ENCODE assay signal across 9 cellular contexts in genomic region chr4:102623622-102624021, GRCh38.
DNase-seq lines count a peak whose midpoint lies in the region; TF ChIP-seq lines count a peak whose summit lies in the region.
"Had no signal": no experiment of that assay in that cellular context is flagged by ENCODE, and none has a peak within 500 bp of the region (broad histone marks: within the 10 kb centered on the region; RNA-seq: fewer than 3 reads in every experiment).

No MANE protein-coding gene starts in this region.

- H3K36me3 Mint-ChIP-seq in activated CD4-positive, alpha-beta T cell treated with anti-CD3 and anti-CD28 coated beads, Interleukin-2, amount 10 ng/mL, durations not matched to agents 24 days and 14 days (ENCODE audit: low read depth), result peaks cover 6% of the 10 kb centered on the region
- no peaks in the 10 kb centered on the region for H3K36me3 Mint-ChIP-seq in dendritic cell treated with granulocyte-macrophage colony-stimulating factor and Interleukin-4, amounts not matched to agents 40 ng/mL and 50 ng/mL, for 4 days (ENCODE audit: low read depth)

- H3K4me1 Mint-ChIP-seq in activated CD4-positive, alpha-beta T cell treated with anti-CD3 and anti-CD28 coated beads, Interleukin-2, amount 10 ng/mL, durations not matched to agents 24 days and 14 days, result peaks cover 57% of the 10 kb centered on the region
- H3K4me1 Mint-ChIP-seq in dendritic cell treated with granulocyte-macrophage colony-stimulating factor and Interleukin-4, amounts not matched to agents 40 ng/mL and 50 ng/mL, for 4 days (ENCODE audit: low read depth), result peaks cover 15% of the 10 kb centered on the region

- no peak overlapping the region for H3K4me3 Mint-ChIP-seq in activated CD4-positive, alpha-beta T cell treated with anti-CD3 and anti-CD28 coated beads, Interleukin-2, amount 10 ng/mL, durations not matched to agents 24 days and 14 days
- H3K4me3 Mint-ChIP-seq in dendritic cell treated with granulocyte-macrophage colony-stimulating factor and Interleukin-4, amounts not matched to agents 40 ng/mL and 50 ng/mL, for 4 days, result no peak overlapping the region

- TF ChIP-seq CTCF in sigmoid colon (IDR thresholded peaks at IDR 0.05), result no peak

- no peak overlapping the region for H3K27ac ChIP-seq in sigmoid colon

- no peaks in the 10 kb centered on the region for H3K9me3 Mint-ChIP-seq in activated CD4-positive, alpha-beta T cell treated with anti-CD3 and anti-CD28 coated beads, Interleukin-2, amount 10 ng/mL, durations not matched to agents 24 days and 14 days
- no peaks in the 10 kb centered on the region for H3K9me3 Mint-ChIP-seq in dendritic cell treated with granulocyte-macrophage colony-stimulating factor and Interleukin-4, amounts not matched to agents 40 ng/mL and 50 ng/mL, for 4 days

- no peak for TF ChIP-seq EP300 in sigmoid colon (IDR thresholded peaks at IDR 0.05)

- no peaks in the 10 kb centered on the region for H3K36me3 ChIP-seq in sigmoid colon

- 86 to 88% methylated on average over 5 of the region's 5 CpGs for WGBS in sigmoid colon, 2 donors

- intact Hi-C loops in activated CD4-positive, alpha-beta T cell treated with anti-CD3 and anti-CD28 coated beads, Interleukin-2, amount 10 ng/mL, durations not matched to agents 24 days and 14 days (cut with micrococcal nuclease), result loop anchor here (2.0 to 10.0 kb wide), 3 partner anchors 123 to 359 kb away; partner anchors contain the start of gene NFKB1
- intact Hi-C loops in dendritic cell treated with granulocyte-macrophage colony-stimulating factor and Interleukin-4, amounts not matched to agents 40 ng/mL and 50 ng/mL, for 4 days (cut with micrococcal nuclease), result loop anchor here (5.0 to 10.0 kb wide), 3 partner anchors 279 to 471 kb away; partner anchors contain the start of genes BDH2 and SLC39A8
- intact Hi-C loops in sigmoid colon (cut with DNase I), result loop anchor here (5.0 kb wide), 2 partner anchors 126 to 474 kb away; partner anchors contain the start of gene BDH2

- H3K27me3 ChIP-seq in sigmoid colon, result no peaks in the 10 kb centered on the region

- no peak for TF ChIP-seq POLR2A in sigmoid colon (IDR thresholded peaks at IDR 0.05)

- H3K4me1 ChIP-seq in sigmoid colon, result peaks cover 0 to 9% (median 6%) of the 10 kb centered on the region in 4 donors

- H3K9me3 ChIP-seq in sigmoid colon, result no peaks in the 10 kb centered on the region

- H3K27me3 Mint-ChIP-seq in activated CD4-positive, alpha-beta T cell treated with anti-CD3 and anti-CD28 coated beads, Interleukin-2, amount 10 ng/mL, durations not matched to agents 24 days and 14 days, result no peaks in the 10 kb centered on the region
- no peaks in the 10 kb centered on the region for H3K27me3 Mint-ChIP-seq in dendritic cell treated with granulocyte-macrophage colony-stimulating factor and Interleukin-4, amounts not matched to agents 40 ng/mL and 50 ng/mL, for 4 days

- no peak overlapping the region for H3K4me3 ChIP-seq in sigmoid colon

- no peak overlapping the region for H3K27ac Mint-ChIP-seq in activated CD4-positive, alpha-beta T cell treated with anti-CD3 and anti-CD28 coated beads, Interleukin-2, amount 10 ng/mL, durations not matched to agents 24 days and 14 days
- peak overlapping the region; percentile 26 for H3K27ac Mint-ChIP-seq in dendritic cell treated with granulocyte-macrophage colony-stimulating factor and Interleukin-4, amounts not matched to agents 40 ng/mL and 50 ng/mL, for 4 days

- DNase-seq in activated CD4-positive, alpha-beta T cell treated with anti-CD3 and anti-CD28 coated beads, Interleukin-2, amount 10 ng/mL, durations not matched to agents 24 days and 14 days, result peak; percentile 53
- no peak for DNase-seq in activated CD4-positive, alpha-beta T cell treated with anti-CD3 and anti-CD28 coated beads, Interleukin-2, amount 50 U/mL, for 4 hours
- peak; percentile 63 for DNase-seq in NCI-H446 treated with DMSO at 0.1 percent for 48 hours (lab: John Stamatoyannopoulos, UW)
- DNase-seq in smooth muscle cell of the brain vasculature (ENCODE audit: low read depth, low spot score), result peak; percentile 74
- no peak for DNase-seq in NOMO-1 treated with DMSO at 0.1 percent for 48 hours (lab: John Stamatoyannopoulos, UW; ENCODE audit: unreplicated experiment)
- DNase-seq in effector CD8-positive, alpha-beta T cell (lab: John Stamatoyannopoulos, UW), result no peak
- no peak for DNase-seq in sigmoid colon
- DNase-seq: activated effector memory CD4-positive, alpha-beta T cell treated with Interleukin-2 at 50 U/mL for 16 hours had no signal

Comparison
In these comparisons a context has a peak if more than half of its experiments do, and no peak if none do; other contexts are left out.
1. DNase-seq: peak in activated CD4-positive, alpha-beta T cell treated with anti-CD3 and anti-CD28 coated beads, Interleukin-2, amount 10 ng/mL, durations not matched to agents 24 days and 14 days (single experiment), NCI-H446 treated with DMSO at 0.1 percent for 48 hours (single experiment) and smooth muscle cell of the brain vasculature (single experiment); none in activated CD4-positive, alpha-beta T cell treated with anti-CD3 and anti-CD28 coated beads, Interleukin-2, amount 50 U/mL, for 4 hours (0 of 2), NOMO-1 treated with DMSO at 0.1 percent for 48 hours (single experiment), effector CD8-positive, alpha-beta T cell (single experiment) and sigmoid colon (single experiment).